In the genomic region with DNA sequence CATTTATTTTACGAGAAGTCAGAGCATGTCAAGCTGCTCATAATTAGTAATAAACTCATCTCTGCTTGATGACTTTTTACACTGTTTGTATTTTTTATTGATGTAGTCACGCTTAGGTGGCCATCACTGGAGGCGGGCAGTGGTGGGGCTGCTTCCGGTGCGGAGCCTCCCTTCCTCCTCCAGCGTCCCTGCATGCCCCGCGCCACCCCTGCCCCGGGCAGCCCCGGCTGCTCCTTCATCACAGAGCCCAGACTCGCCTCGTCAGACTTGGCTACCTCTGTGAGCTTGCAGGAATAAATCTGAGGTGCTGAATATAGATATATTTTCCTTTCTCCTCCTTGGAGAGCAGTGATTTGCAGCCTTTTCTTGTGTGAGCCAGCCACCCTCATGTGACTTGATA, we compare ENCODE assay signal across 15 cellular contexts.
DNase-seq lines count a peak whose midpoint lies in the region; TF ChIP-seq lines count a peak whose summit lies in the region.
"Had no signal": no experiment of that assay in that cellular context is flagged by ENCODE, and none has a peak within 500 bp of the region (broad histone marks: within the 10 kb centered on the region; RNA-seq: fewer than 3 reads in every experiment).

No MANE protein-coding gene starts in this region.

- no peak overlapping the region for H3K27ac ChIP-seq in adrenal gland

- no peak for TF ChIP-seq POLR2A in adrenal gland (IDR thresholded peaks at IDR 0.05)

- no peaks in the 10 kb centered on the region for H3K9me3 ChIP-seq in adrenal gland (replicated peaks in 1 of 3)
- no peaks in the 10 kb centered on the region for H3K9me3 ChIP-seq in HAP-1

- TF ChIP-seq CTCF in adrenal gland (IDR thresholded peaks at IDR 0.05) = no peak

- WGBS in adrenal gland, 4 donors = 35 to 53% (median 44%) methylated on average over 12 of the region's 12 CpGs

- peak; percentile 28 for DNase-seq in NCI-H526 treated with DMSO at 0.1 percent for 48 hours (lab: John Stamatoyannopoulos, UW)
- peak in 5 of 7 donors; percentile 22 to 28 (median 27) for DNase-seq in adrenal gland
- peak; percentile 63 for DNase-seq in left kidney (ENCODE audit: low read depth, low spot score)
- DNase-seq in NK-92 treated with Interleukin-12 subunit alpha and Interleukin-12 subunit beta, amount 100 ng/mL, for 24 hours (lab: John Stamatoyannopoulos, UW) = no peak
- DNase-seq in HAP-1 (ENCODE audit: low spot score in 2 of 2) = no peak
- no peak for DNase-seq in activated CD4-positive, CD25-positive, alpha-beta regulatory T cell treated with anti-CD3 and anti-CD28 coated beads, Interleukin-2, amount 50 U/mL, for 72 hours
- DNase-seq: C1 segment of cervical spinal cord; Calu3; CD4-positive, alpha-beta memory T cell; COR-L47; DMS53; DMS79 treated with DMSO at 0.1 percent for 48 hours; GF-D8; GOT3; HCEC 1CT had no signal

- H3K4me3 ChIP-seq in adrenal gland (peak overlapping the region in 1 of 4 donors; percentile 29), HAP-1 (no peak overlapping the region)

- intact Hi-C loops in adrenal gland (cut with DNase I) = no loop called here

- in situ Hi-C loops in HAP-1 (cut with MboI; ENCODE audit: low sequenced_read_pairs) = no loop called here

- H3K36me3 ChIP-seq in adrenal gland (replicated peaks in 1 of 2) = no peaks in the 10 kb centered on the region
- H3K36me3 ChIP-seq in HAP-1 (replicated peaks) = no peaks in the 10 kb centered on the region

- H3K27me3 ChIP-seq in adrenal gland (no peaks in the 10 kb centered on the region), HAP-1 (ENCODE audit: low read depth) (no peaks in the 10 kb centered on the region; the same call in 1 of the 2 replicates)

- H3K4me1 ChIP-seq in adrenal gland (replicated peaks in 1 of 2) (no peaks in the 10 kb centered on the region), HAP-1 (no peaks in the 10 kb centered on the region)

Comparison
In these comparisons a context has a peak if more than half of its experiments do, and no peak if none do; other contexts are left out.
1. DNase-seq: peak in NCI-H526 treated with DMSO at 0.1 percent for 48 hours (single experiment), adrenal gland (5 of 7) and left kidney (single experiment); none in NK-92 treated with Interleukin-12 subunit alpha and Interleukin-12 subunit beta, amount 100 ng/mL, for 24 hours (single experiment), HAP-1 (0 of 2) and activated CD4-positive, CD25-positive, alpha-beta regulatory T cell treated with anti-CD3 and anti-CD28 coated beads, Interleukin-2, amount 50 U/mL, for 72 hours (single experiment).